In the genomic region with DNA sequence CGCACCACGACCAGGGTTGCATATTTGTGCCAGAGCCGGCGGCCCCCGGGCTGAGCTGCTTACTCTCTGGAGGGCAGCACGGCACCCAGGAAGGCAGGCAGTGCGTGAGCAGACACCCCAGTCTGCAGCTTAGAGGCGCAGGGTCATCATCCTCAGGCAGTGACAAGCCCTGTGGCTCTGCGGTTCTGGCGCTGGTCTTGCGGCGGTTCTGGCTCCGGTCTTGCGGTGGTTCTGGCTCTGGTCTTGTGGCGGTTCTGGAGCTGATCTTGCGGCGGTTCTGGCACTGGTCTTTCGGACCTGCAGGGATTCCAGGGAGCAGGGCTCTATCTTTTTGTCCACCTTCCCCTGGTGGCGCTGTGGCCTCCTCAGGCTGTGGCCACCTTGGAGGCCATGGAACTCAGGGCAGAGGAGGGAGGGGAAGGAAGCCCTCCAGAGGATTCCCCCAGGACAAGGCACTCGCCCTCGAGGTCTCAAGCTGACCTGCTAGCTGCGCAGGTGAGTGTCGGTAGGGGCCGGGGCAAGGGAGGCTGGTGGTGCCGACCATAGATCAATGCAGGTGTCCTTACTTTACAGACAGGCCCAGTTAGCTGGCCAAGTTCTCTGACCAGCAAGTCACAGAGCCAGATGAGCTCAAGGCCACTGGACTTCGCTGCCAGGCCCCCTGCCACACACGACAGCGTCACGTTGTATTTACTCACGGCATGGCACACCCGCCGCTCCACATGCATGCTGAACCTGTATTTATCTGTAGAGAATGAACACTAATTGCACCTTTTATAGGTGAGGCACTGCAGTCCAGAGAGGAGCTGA, we compare ENCODE assay signal across 1 cellular context.
TF ChIP-seq lines count a peak whose summit lies in the region.

No MANE protein-coding gene starts in this region.

TF ChIP-seq in GM23338, 12 proteins besides CTCF, POLR2A, EP300 and RAD21:
- TF ChIP-seq EZH2 (IDR thresholded peaks at IDR 0.05; ENCODE audit: low read depth, unreplicated experiment) (no peak), ZNF114 (CRISPR knock-in tag; IDR thresholded peaks at IDR 0.05) (no peak), CREB1 (CRISPR knock-in tag; IDR thresholded peaks at IDR 0.05; ENCODE audit: low read depth) (no peak), EZH2phosphoT487 (IDR thresholded peaks at IDR 0.05; ENCODE audit: unreplicated experiment) (no peak), ZNF331 (CRISPR knock-in tag; IDR thresholded peaks at IDR 0.05; ENCODE audit: low read depth) (no peak), POLR2AphosphoS5 (IDR thresholded peaks at IDR 0.05; ENCODE audit: low read depth) (no peak), JUNB (IDR thresholded peaks at IDR 0.05; ENCODE audit: unreplicated experiment) (no peak)
- TF ChIP-seq, protein P1, sequence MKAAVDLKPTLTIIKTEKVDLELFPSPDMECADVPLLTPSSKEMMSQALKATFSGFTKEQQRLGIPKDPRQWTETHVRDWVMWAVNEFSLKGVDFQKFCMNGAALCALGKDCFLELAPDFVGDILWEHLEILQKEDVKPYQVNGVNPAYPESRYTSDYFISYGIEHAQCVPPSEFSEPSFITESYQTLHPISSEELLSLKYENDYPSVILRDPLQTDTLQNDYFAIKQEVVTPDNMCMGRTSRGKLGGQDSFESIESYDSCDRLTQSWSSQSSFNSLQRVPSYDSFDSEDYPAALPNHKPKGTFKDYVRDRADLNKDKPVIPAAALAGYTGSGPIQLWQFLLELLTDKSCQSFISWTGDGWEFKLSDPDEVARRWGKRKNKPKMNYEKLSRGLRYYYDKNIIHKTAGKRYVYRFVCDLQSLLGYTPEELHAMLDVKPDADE (IDR thresholded peaks at IDR 0.05), result no peak
